ENCODE assay signal across 15 cellular contexts in genomic region chr1:206455320-206455680, GRCh38.
"Had no signal": no experiment of that assay in that cellular context is flagged by ENCODE, and none has a peak within 500 bp of the region (broad histone marks: within the 10 kb centered on the region; RNA-seq: fewer than 3 reads in every experiment).

No MANE protein-coding gene starts in this region.

- H3K27ac ChIP-seq: hepatocyte had no signal

- H3K4me3 ChIP-seq: hepatocyte had no signal

- DNase-seq: activated CD4-positive, alpha-beta T cell treated with anti-CD3 and anti-CD28 coated beads for 48 hours; activated CD8-positive, alpha-beta T cell treated with anti-CD3 and anti-CD28 coated beads for 36 hours; activated gamma-delta T cell treated with Interleukin-2 at 50 U/mL for 16 hours; activated naive CD8-positive, alpha-beta T cell treated with anti-CD3 and anti-CD28 coated beads, Interleukin-2, amount 10 ng/mL, durations not matched to agents 7 days and 5 days; islet precursor cell; naive B cell; stimulated activated CD4-positive, alpha-beta T cell treated with anti-CD3 and anti-CD28 coated beads, Interleukin-15, amount 100 ng/mL, for 24 hours; stimulated activated CD4-positive, alpha-beta T cell treated with anti-CD3 and anti-CD28 coated beads, Interleukin-4, amount 100 ng/mL, for 1 hour; stimulated activated naive CD4-positive, alpha-beta T cell; T-cell; trophoblast cell had no signal

- ATAC-seq: activated CD8-positive, alpha-beta T cell treated with anti-CD3 and anti-CD28 coated beads for 36 hours; esophagus mucosa; left lobe of liver; T-cell had no signal

- H3K27me3 Mint-ChIP-seq: activated CD8-positive, alpha-beta T cell treated with anti-CD3 and anti-CD28 coated beads for 36 hours; activated naive CD8-positive, alpha-beta T cell treated with anti-CD3 and anti-CD28 coated beads, Interleukin-2, amount 10 ng/mL, durations not matched to agents 7 days and 5 days; naive B cell; T-cell had no signal

- H3K4me1 Mint-ChIP-seq: naive B cell had no signal

- H3K27me3 ChIP-seq: hepatocyte had no signal

- H3K4me3 Mint-ChIP-seq: activated CD8-positive, alpha-beta T cell treated with anti-CD3 and anti-CD28 coated beads for 36 hours; activated naive CD8-positive, alpha-beta T cell treated with anti-CD3 and anti-CD28 coated beads, Interleukin-2, amount 10 ng/mL, durations not matched to agents 7 days and 5 days; T-cell had no signal

- H3K9me3 Mint-ChIP-seq: activated CD8-positive, alpha-beta T cell treated with anti-CD3 and anti-CD28 coated beads for 36 hours; activated naive CD8-positive, alpha-beta T cell treated with anti-CD3 and anti-CD28 coated beads, Interleukin-2, amount 10 ng/mL, durations not matched to agents 7 days and 5 days; naive B cell; T-cell had no signal

- H3K79me2 ChIP-seq: hepatocyte had no signal

- FAIRE-seq: endometrium had no signal

- H3K27ac Mint-ChIP-seq: activated CD8-positive, alpha-beta T cell treated with anti-CD3 and anti-CD28 coated beads for 36 hours; activated naive CD8-positive, alpha-beta T cell treated with anti-CD3 and anti-CD28 coated beads, Interleukin-2, amount 10 ng/mL, durations not matched to agents 7 days and 5 days; T-cell had no signal

- H2AFZ ChIP-seq: hepatocyte had no signal

- H3K4me2 ChIP-seq: hepatocyte had no signal
